ENCODE assay signal across 16 cellular contexts in genomic region chr20:47267621-47268020, GRCh38.
"Had no signal": no experiment of that assay in that cellular context is flagged by ENCODE, and none has a peak within 500 bp of the region (broad histone marks: within the 10 kb centered on the region; RNA-seq: fewer than 3 reads in every experiment).

No MANE protein-coding gene starts in this region.

- H3K27me3 ChIP-seq: breast epithelium, esophagus muscularis mucosa, thyroid gland, vagina had no signal

- H3K4me3 Mint-ChIP-seq: activated T-cell treated with anti-CD3 and anti-CD28 coated beads, Interleukin-2, amount 50 U/mL, for 24 hours; immature natural killer cell; naive B cell had no signal

- H3K36me3 ChIP-seq: breast epithelium had no signal

- H3K4me1 ChIP-seq: breast epithelium, vagina had no signal

- H3K27me3 Mint-ChIP-seq: activated T-cell treated with anti-CD3 and anti-CD28 coated beads, Interleukin-2, amount 50 U/mL, for 24 hours; naive B cell had no signal

- H3K4me3 ChIP-seq: breast epithelium, esophagus muscularis mucosa, lower lobe of right lung, skin epidermis, thyroid gland, vagina had no signal

- DNase-seq: activated CD4-positive, alpha-beta T cell treated with anti-CD3 and anti-CD28 coated beads for 4 hours; activated effector memory CD4-positive, alpha-beta T cell treated with anti-CD3 and anti-CD28 coated beads, Interleukin-2, amount 50 U/mL, for 16 hours; activated T-cell treated with anti-CD3 and anti-CD28 coated beads, Interleukin-2, amount 50 U/mL, for 24 hours; glutamatergic neuron; immature natural killer cell; lower lobe of right lung; midbrain; naive B cell; stimulated activated CD4-positive, alpha-beta T cell treated with anti-CD3 and anti-CD28 coated beads, Interleukin-4, amount 100 ng/mL, for 4 hours; T1000; thyroid gland had no signal

- ATAC-seq: activated naive CD4-positive, alpha-beta T cell treated with anti-CD3 and anti-CD28 coated beads, Interleukin-2, amount 50 U/mL, for 72 hours; lower lobe of right lung had no signal

- H3K27ac ChIP-seq: breast epithelium, lower lobe of right lung, skin epidermis, thyroid gland, vagina had no signal

- H3K9me3 Mint-ChIP-seq: activated naive CD4-positive, alpha-beta T cell treated with anti-CD3 and anti-CD28 coated beads, Interleukin-2, amount 50 U/mL, for 72 hours; activated T-cell treated with anti-CD3 and anti-CD28 coated beads, Interleukin-2, amount 50 U/mL, for 24 hours; immature natural killer cell; naive B cell had no signal

- H3K9me3 ChIP-seq: breast epithelium, esophagus muscularis mucosa, lower lobe of right lung, thyroid gland, vagina had no signal

- H3K27ac Mint-ChIP-seq: activated T-cell treated with anti-CD3 and anti-CD28 coated beads, Interleukin-2, amount 50 U/mL, for 24 hours had no signal

- H3K36me3 Mint-ChIP-seq: activated naive CD4-positive, alpha-beta T cell treated with anti-CD3 and anti-CD28 coated beads, Interleukin-2, amount 50 U/mL, for 72 hours had no signal
